In genomic region chr10:95987685-95988426, GRCh38 we compare ENCODE assay signal across 1 cellular context.
TF ChIP-seq lines count a peak whose summit lies in the region.

No MANE protein-coding gene starts in this region.

TF ChIP-seq in GM12878, 131 proteins besides CTCF, POLR2A, EP300 and RAD21 (continued from another document):
- TF ChIP-seq SPI1 (IDR thresholded peaks at IDR 0.05; ENCODE audit: borderline replicate concordance, insufficient read depth, low read depth, low read length) (peak; percentile 69), DPF2 (IDR thresholded peaks at IDR 0.05) (0 out of 2 replicates have a peak, but pooled peaks have one; percentile 53), ATF7 (IDR thresholded peaks at IDR 0.05; ENCODE audit: low read depth) (peak; percentile 74), SIN3A (IDR thresholded peaks at IDR 0.05; ENCODE audit: low read depth, low read length) (no peak), MEF2A (IDR thresholded peaks at IDR 0.05; ENCODE audit: insufficient read depth, low read depth, low read length) (peak; percentile 61; the same call in 1 of the 2 replicates), MTA2 (IDR thresholded peaks at IDR 0.05; ENCODE audit: low read depth) (peak; percentile 56; the same call in 1 of the 2 replicates), SMARCA5 (IDR thresholded peaks at IDR 0.05) (no peak), IRF4 (IDR thresholded peaks at IDR 0.05; ENCODE audit: low read depth, low read length) (0 out of 2 replicates have a peak, but pooled peaks have one; percentile 27)
- TF ChIP-seq, protein P1, sequence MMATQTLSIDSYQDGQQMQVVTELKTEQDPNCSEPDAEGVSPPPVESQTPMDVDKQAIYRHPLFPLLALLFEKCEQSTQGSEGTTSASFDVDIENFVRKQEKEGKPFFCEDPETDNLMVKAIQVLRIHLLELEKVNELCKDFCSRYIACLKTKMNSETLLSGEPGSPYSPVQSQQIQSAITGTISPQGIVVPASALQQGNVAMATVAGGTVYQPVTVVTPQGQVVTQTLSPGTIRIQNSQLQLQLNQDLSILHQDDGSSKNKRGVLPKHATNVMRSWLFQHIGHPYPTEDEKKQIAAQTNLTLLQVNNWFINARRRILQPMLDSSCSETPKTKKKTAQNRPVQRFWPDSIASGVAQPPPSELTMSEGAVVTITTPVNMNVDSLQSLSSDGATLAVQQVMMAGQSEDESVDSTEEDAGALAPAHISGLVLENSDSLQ (IDR thresholded peaks at IDR 0.05), result peak; percentile 69
- TF ChIP-seq, protein P2, sequence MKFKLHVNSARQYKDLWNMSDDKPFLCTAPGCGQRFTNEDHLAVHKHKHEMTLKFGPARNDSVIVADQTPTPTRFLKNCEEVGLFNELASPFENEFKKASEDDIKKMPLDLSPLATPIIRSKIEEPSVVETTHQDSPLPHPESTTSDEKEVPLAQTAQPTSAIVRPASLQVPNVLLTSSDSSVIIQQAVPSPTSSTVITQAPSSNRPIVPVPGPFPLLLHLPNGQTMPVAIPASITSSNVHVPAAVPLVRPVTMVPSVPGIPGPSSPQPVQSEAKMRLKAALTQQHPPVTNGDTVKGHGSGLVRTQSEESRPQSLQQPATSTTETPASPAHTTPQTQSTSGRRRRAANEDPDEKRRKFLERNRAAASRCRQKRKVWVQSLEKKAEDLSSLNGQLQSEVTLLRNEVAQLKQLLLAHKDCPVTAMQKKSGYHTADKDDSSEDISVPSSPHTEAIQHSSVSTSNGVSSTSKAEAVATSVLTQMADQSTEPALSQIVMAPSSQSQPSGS (IDR thresholded peaks at IDR 0.05; ENCODE audit: low read length), result peak; percentile 53; the same call in 1 of the 2 replicates
- TF ChIP-seq, protein P3, sequence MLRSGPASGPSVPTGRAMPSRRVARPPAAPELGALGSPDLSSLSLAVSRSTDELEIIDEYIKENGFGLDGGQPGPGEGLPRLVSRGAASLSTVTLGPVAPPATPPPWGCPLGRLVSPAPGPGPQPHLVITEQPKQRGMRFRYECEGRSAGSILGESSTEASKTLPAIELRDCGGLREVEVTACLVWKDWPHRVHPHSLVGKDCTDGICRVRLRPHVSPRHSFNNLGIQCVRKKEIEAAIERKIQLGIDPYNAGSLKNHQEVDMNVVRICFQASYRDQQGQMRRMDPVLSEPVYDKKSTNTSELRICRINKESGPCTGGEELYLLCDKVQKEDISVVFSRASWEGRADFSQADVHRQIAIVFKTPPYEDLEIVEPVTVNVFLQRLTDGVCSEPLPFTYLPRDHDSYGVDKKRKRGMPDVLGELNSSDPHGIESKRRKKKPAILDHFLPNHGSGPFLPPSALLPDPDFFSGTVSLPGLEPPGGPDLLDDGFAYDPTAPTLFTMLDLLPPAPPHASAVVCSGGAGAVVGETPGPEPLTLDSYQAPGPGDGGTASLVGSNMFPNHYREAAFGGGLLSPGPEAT (IDR thresholded peaks at IDR 0.05; ENCODE audit: low read depth), result 0 out of 2 replicates have a peak, but pooled peaks have one; percentile 33
